In genomic region chr11:76653674-76654309, GRCh38 we compare ENCODE assay signal across 10 cellular contexts. TPM values are rescaled to one million over a fixed set of nuclear protein-coding genes. Genes with fewer than 3 reads are reported as not detected.
DNase-seq lines count a peak whose midpoint lies in the region; ATAC-seq, FAIRE-seq and TF ChIP-seq lines count a peak whose summit lies in the region.
"Had no signal": no experiment of that assay in that cellular context is flagged by ENCODE, and none has a peak within 500 bp of the region (broad histone marks: within the 10 kb centered on the region; RNA-seq: fewer than 3 reads in every experiment).

No MANE protein-coding gene starts in this region.

- DNase-seq in GM04503 (ENCODE audit: low read depth): peak; percentile 48
- DNase-seq in kidney: peak; percentile 88
- no peak for DNase-seq in omental fat pad (ENCODE audit: low spot score)
- no peak for DNase-seq in activated T-cell treated with anti-CD3 and anti-CD28 coated beads, Interleukin-2, amount 50 U/mL, for 1 hour
- no peak for DNase-seq in foreskin melanocyte
- DNase-seq in NCI-H1417 (lab: John Stamatoyannopoulos, UW): no peak
- DNase-seq: activated naive CD8-positive, alpha-beta T cell treated with anti-CD3 and anti-CD28 coated beads, Interleukin-2, amount 50 U/mL, for 24 hours had no signal

- peak overlapping the region in 4 of 5 experiments; percentile 40 to 86 (median 52) for H3K27ac Mint-ChIP-seq in brain
- H3K27ac Mint-ChIP-seq: activated naive CD8-positive, alpha-beta T cell treated with anti-CD3 and anti-CD28 coated beads, Interleukin-2, amount 50 U/mL, for 24 hours had no signal

- intact Hi-C loops in kidney (cut with DNase I): no loop called here

- H3K4me1 Mint-ChIP-seq in brain: peaks cover 26% of the 10 kb centered on the region
- H3K4me1 Mint-ChIP-seq: activated naive CD8-positive, alpha-beta T cell treated with anti-CD3 and anti-CD28 coated beads, Interleukin-2, amount 50 U/mL, for 24 hours had no signal

- H3K27me3 Mint-ChIP-seq in brain: peaks cover 6% of the 10 kb centered on the region

- peaks cover 2 to 7% (median 6%) of the 10 kb centered on the region in 5 experiments for H3K9me3 Mint-ChIP-seq in brain
- H3K9me3 Mint-ChIP-seq: activated naive CD8-positive, alpha-beta T cell treated with anti-CD3 and anti-CD28 coated beads, Interleukin-2, amount 50 U/mL, for 24 hours had no signal

- TF ChIP-seq CTCF in brain (conservative IDR thresholded peaks at IDR 0.05) (no peak), kidney (IDR thresholded peaks at IDR 0.05; ENCODE audit: borderline replicate concordance, extremely low read depth, insufficient read depth) (no peak), omental fat pad (IDR thresholded peaks at IDR 0.05) (no peak)

- H3K27me3 ChIP-seq in skeletal muscle tissue (ENCODE audit: control insufficient read depth in 3 of 3, insufficient read depth in 3 of 3, low read length in 3 of 3): no peaks in the 10 kb centered on the region

- no peaks in the 10 kb centered on the region for H3K36me3 Mint-ChIP-seq in brain

- peaks cover 0 to 18% of the 10 kb centered on the region in 2 donors for H3K4me1 ChIP-seq in kidney (ENCODE audit: control insufficient read depth in 1 of 2, insufficient read depth in 1 of 2, low read depth in 1 of 2, low read length in 2 of 2)
- peaks cover 38 to 50% (median 48%) of the 10 kb centered on the region in 3 donors for H3K4me1 ChIP-seq in skeletal muscle tissue (ENCODE audit: control insufficient read depth in 3 of 3, insufficient read depth in 3 of 3, low read length in 3 of 3)

- peak overlapping the region in 1 of 5 experiments; percentile 8 for H3K4me3 Mint-ChIP-seq in brain
- H3K4me3 Mint-ChIP-seq: activated naive CD8-positive, alpha-beta T cell treated with anti-CD3 and anti-CD28 coated beads, Interleukin-2, amount 50 U/mL, for 24 hours had no signal

- H3K9me3 ChIP-seq in kidney (ENCODE audit: control insufficient read depth in 1 of 2, low read length in 2 of 2) (no peaks in the 10 kb centered on the region), skeletal muscle tissue (ENCODE audit: control insufficient read depth in 3 of 3, low read length in 3 of 3) (no peaks in the 10 kb centered on the region)

- H3K9ac ChIP-seq in kidney (ENCODE audit: low read length in 2 of 2) (no peak overlapping the region), skeletal muscle tissue (ENCODE audit: low read depth in 1 of 3, low read length in 3 of 3) (peak overlapping the region in 1 of 3 donors; percentile 16)

- peak overlapping the region; percentile 59 to 85 for H3K27ac ChIP-seq in kidney (ENCODE audit: low read depth in 2 of 2, low read length in 2 of 2)
- H3K27ac ChIP-seq in skeletal muscle tissue (ENCODE audit: low read depth, low read length): peak overlapping the region; percentile 82
- H3K27ac ChIP-seq: VCaP had no signal

- no peak for FAIRE-seq in kidney (lab: Jason Lieb, UNC)

- ATAC-seq in omental fat pad (ENCODE audit: low FRiP score): no peak
- ATAC-seq: activated naive CD8-positive, alpha-beta T cell treated with anti-CD3 and anti-CD28 coated beads, Interleukin-2, amount 50 U/mL, for 24 hours had no signal

- H3K36me3 ChIP-seq in kidney (ENCODE audit: control insufficient read depth in 1 of 2, insufficient read depth in 2 of 2, low read length in 2 of 2) (peaks cover 0 to 5% of the 10 kb centered on the region in 2 donors), skeletal muscle tissue (ENCODE audit: control insufficient read depth in 3 of 3, insufficient read depth in 3 of 3, low read length in 3 of 3) (peaks cover 0 to 4% (median 3%) of the 10 kb centered on the region in 3 donors)

- H3K4me3 ChIP-seq in kidney (ENCODE audit: low read length in 2 of 2) (no peak overlapping the region), skeletal muscle tissue (ENCODE audit: low read length in 3 of 3) (peak overlapping the region in 1 of 3 donors; percentile 30)

RNA-seq across cellular contexts. Expression of gene LRRC32, which starts 16.8 kb away (rescaled TPM):
- polyA plus RNA-seq in brain (ENCODE audit: insufficient read depth, low read depth, low replicate concordance) (25.9 TPM), kidney (ENCODE audit: insufficient read depth, low read depth, low replicate concordance) (105 TPM)
- total RNA-seq in kidney (136 TPM), skeletal muscle tissue (6.3 TPM), omental fat pad (100 to 1,000 TPM in 1 of 4 donors, 10 to 100 TPM in 3; 18.7 to 222 (median 68.7) TPM)

Comparison
In these comparisons a context has a peak if more than half of its experiments do, and no peak if none do; other contexts are left out.
1. DNase-seq: peak in GM04503 (single experiment) and kidney (single experiment); none in omental fat pad (single experiment), activated T-cell treated with anti-CD3 and anti-CD28 coated beads, Interleukin-2, amount 50 U/mL, for 1 hour (single experiment), foreskin melanocyte (single experiment) and NCI-H1417 (0 of 3).